ENCODE assay signal across 8 cellular contexts in the genomic region with DNA sequence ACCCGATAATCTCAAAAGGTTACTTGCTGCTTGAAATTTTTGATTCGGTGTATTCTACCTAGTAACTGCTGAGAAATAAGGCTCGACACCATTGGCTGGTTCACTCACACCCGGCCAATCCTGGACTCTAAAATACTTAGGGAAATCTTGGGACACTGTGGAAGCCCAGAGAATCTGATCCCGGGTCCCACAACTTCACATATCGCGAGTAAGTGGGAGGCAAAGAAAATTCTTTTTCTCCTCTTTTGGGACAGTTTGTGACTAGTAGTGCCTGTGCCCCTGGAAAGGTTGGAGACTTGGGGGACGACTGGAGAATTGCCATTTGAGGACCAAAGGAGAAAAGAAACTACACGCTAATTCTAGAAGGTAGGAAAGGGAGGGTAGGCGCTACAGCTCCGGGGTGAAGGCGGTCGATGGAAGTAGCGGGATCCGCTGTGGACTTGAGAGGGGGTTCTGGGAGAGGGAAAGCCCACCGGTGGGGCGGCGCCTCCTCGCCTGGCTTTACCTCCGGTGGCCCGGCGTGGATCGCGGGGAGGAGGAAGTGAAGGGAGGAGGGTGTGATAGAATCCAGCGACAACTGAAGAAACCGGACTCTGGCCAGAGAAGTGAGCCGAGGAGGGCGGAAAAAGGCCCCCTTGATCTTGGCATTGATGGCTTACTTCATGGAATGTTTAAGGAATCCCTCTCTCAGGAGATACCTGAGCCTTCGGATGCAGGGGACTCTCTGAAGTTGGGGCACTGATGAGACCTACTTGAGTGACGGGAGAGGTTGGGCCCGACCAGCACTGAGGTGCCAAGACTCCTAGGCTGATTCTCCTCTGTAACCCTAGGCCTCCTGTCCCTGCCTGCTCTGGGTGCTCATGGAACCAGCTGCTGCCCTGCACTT. TPM values are rescaled to one million over a fixed set of nuclear protein-coding genes. Genes with fewer than 3 reads are reported as not detected.
A peak's percentile ranks its signal among the peaks of the same experiment; 100 is the strongest.
DNase-seq lines count a peak whose midpoint lies in the region; ATAC-seq lines count a peak whose summit lies in the region.

No MANE protein-coding gene starts in this region.

- no peak overlapping the region for H3K18ac ChIP-seq in mesendoderm (ENCODE audit: low read length)

- DNase-seq in DMS153 (lab: John Stamatoyannopoulos, UW) (peak; percentile 25), HT-29 (ENCODE audit: low spot score) (peak; percentile 88), NOMO-1 treated with dmso at 0.1 percent for 144 hours (lab: John Stamatoyannopoulos, UW; ENCODE audit: unreplicated experiment) (peak; percentile 63), epithelial cell of prostate (ENCODE audit: low read depth, low spot score) (no peak), mesendoderm (peak; percentile 96), stromal cell of bone marrow (ENCODE audit: low read depth) (peak; percentile 93)
- peak; percentile 26 for DNase-seq in activated CD8-positive, alpha-beta memory T cell treated with anti-CD3 and anti-CD28 coated beads, Interleukin-2, amount 50 U/mL, for 4 hours

- peak overlapping the region; percentile 77 for H3K4me2 ChIP-seq in mesendoderm (ENCODE audit: low read length)

- H3K36me3 ChIP-seq in mesendoderm (ENCODE audit: control insufficient read depth, insufficient read depth, low read length): no peaks in the 10 kb centered on the region

- no peak overlapping the region for H2BK120ac ChIP-seq in mesendoderm (ENCODE audit: low read depth, low read length)

- H4K5ac ChIP-seq in mesendoderm (ENCODE audit: low read length): no peak overlapping the region

- peak overlapping the region; percentile 86 for H3K9ac ChIP-seq in mesendoderm (ENCODE audit: low read length)

- no peak overlapping the region for H2BK5ac ChIP-seq in mesendoderm (ENCODE audit: low read length)

- no peaks in the 10 kb centered on the region for H3K79me2 ChIP-seq in mesendoderm (ENCODE audit: control insufficient read depth, insufficient read depth, low read length)

- no peak overlapping the region for H3K23ac ChIP-seq in mesendoderm (ENCODE audit: low read length)

- peak; percentile 94 for ATAC-seq in GM21423 (IDR thresholded peaks at IDR 0.05; ENCODE audit: unreplicated experiment)

- H3K4me3 ChIP-seq in mesendoderm (ENCODE audit: low read length): peak overlapping the region; percentile 92

- peak overlapping the region; percentile 95 for H3K56ac ChIP-seq in mesendoderm (ENCODE audit: low read length)

- H2AK5ac ChIP-seq in mesendoderm (ENCODE audit: low read length): no peak overlapping the region

- no CpG with 5 or more reads among the region's 31 CpGs for WGBS in mesendoderm (ENCODE audit: extremely low coverage, insufficient coverage, low lambda C conversion rate)

- H4K8ac ChIP-seq in mesendoderm (ENCODE audit: low read depth, low read length): no peak overlapping the region

- no peak overlapping the region for H3K4ac ChIP-seq in mesendoderm (ENCODE audit: low read depth, low read length)

- H3K79me1 ChIP-seq in mesendoderm (ENCODE audit: low read length): no peaks in the 10 kb centered on the region

- no peaks in the 10 kb centered on the region for H3K27me3 ChIP-seq in mesendoderm (ENCODE audit: insufficient read depth, low read length, poor library complexity)

- H3K27ac ChIP-seq in epithelial cell of prostate: peak overlapping the region; percentile 50
- H3K27ac ChIP-seq in mesendoderm (ENCODE audit: low read depth, low read length): peak overlapping the region; percentile 43

- no peak overlapping the region for H2BK15ac ChIP-seq in mesendoderm (replicated peaks; ENCODE audit: low read depth)

- H3K4me1 ChIP-seq in mesendoderm (ENCODE audit: control insufficient read depth, low read depth, low read length): no peaks in the 10 kb centered on the region

RNA-seq across cellular contexts. Expression of a gene that starts 18.8 kb away (rescaled TPM):
- total RNA-seq in HT-29 (2014; rRNA removed; shearing (Covaris generic)): 1.3 and 3.7 TPM in 2 replicates
- polyA plus RNA-seq in mesendoderm (2013, experiment 1 of 2): 0.13 TPM
- polyA plus RNA-seq in mesendoderm (2013, experiment 2 of 2): 0.15 TPM

RNA-seq across cellular contexts. Expression of a gene that starts 19.4 kb away (rescaled TPM):
- total RNA-seq in HT-29 (2014; rRNA removed; shearing (Covaris generic)): 3.1 and 4.5 TPM in 2 replicates
- 0.66 TPM for polyA plus RNA-seq in mesendoderm (2013, experiment 1 of 2)
- 0.84 TPM for polyA plus RNA-seq in mesendoderm (2013, experiment 2 of 2)

RNA-seq across cellular contexts. Expression of a gene that starts 36.3 kb away (rescaled TPM):
- 8.0 and 9.4 TPM in 2 replicates for total RNA-seq in HT-29 (2014; rRNA removed; shearing (Covaris generic))
- polyA plus RNA-seq in mesendoderm (2013, experiment 1 of 2): 8.8 TPM
- 8.8 TPM for polyA plus RNA-seq in mesendoderm (2013, experiment 2 of 2)

RNA-seq across cellular contexts. Expression of a gene that starts 38.6 kb away (rescaled TPM):
- total RNA-seq in HT-29 (2014; rRNA removed; shearing (Covaris generic)): 3.5 and 5.3 TPM in 2 replicates
- polyA plus RNA-seq in mesendoderm (2013, experiment 1 of 2): 7.0 TPM
- 6.1 TPM for polyA plus RNA-seq in mesendoderm (2013, experiment 2 of 2)

RNA-seq across cellular contexts. Expression of a gene that starts 56.5 kb away (rescaled TPM):
- 5.5 and 9.4 TPM in 2 replicates for total RNA-seq in HT-29 (2014; rRNA removed; shearing (Covaris generic))
- polyA plus RNA-seq in mesendoderm (2013, experiment 1 of 2): 0.49 TPM
- polyA plus RNA-seq in mesendoderm (2013, experiment 2 of 2): 0.52 TPM
